Comparison of ENCODE assay signal across 1 cellular context in genomic region chr6:3407840-3408239, GRCh38.
TF ChIP-seq lines count a peak whose summit lies in the region.

No MANE protein-coding gene starts in this region.

TF ChIP-seq in GM12878, 131 proteins besides CTCF, POLR2A, EP300 and RAD21:
- TF ChIP-seq ZBTB40 (IDR thresholded peaks at IDR 0.05; ENCODE audit: borderline replicate concordance) (peak; percentile 72), PML (IDR thresholded peaks at IDR 0.05; ENCODE audit: low read length) (no peak), CEBPB (IDR thresholded peaks at IDR 0.05; ENCODE audit: borderline replicate concordance in 1 of 2, low read depth in 2 of 2, low read length in 2 of 2) (no peak)
TF ChIP-seq in GM12878: peak in this region for 1.
